ENCODE assay signal across 11 cellular contexts in genomic region chr7:66697451-66698438, GRCh38. TPM values are rescaled to one million over a fixed set of nuclear protein-coding genes. Genes with fewer than 3 reads are reported as not detected.
A peak's percentile ranks its signal among the peaks of the same experiment; 100 is the strongest.
DNase-seq lines count a peak whose midpoint lies in the region; ATAC-seq, FAIRE-seq and TF ChIP-seq lines count a peak whose summit lies in the region.
"Had no signal": no experiment of that assay in that cellular context is flagged by ENCODE, and none has a peak within 500 bp of the region (broad histone marks: within the 10 kb centered on the region; RNA-seq: fewer than 3 reads in every experiment).

No MANE protein-coding gene starts in this region.

- H3K36me3 ChIP-seq in tibial nerve = peaks cover 0 to 19% (median 0%) of the 10 kb centered on the region in 3 donors

- FAIRE-seq in GM12891 (lab: Jason Lieb, UNC) = no peak
- FAIRE-seq: small intestine had no signal

- no peak overlapping the region for H3K4me3 ChIP-seq in dorsolateral prefrontal cortex
- H3K4me3 ChIP-seq in tibial nerve = no peak overlapping the region
- H3K4me3 ChIP-seq: upper lobe of left lung had no signal

- H3K27me3 ChIP-seq in dorsolateral prefrontal cortex = no peaks in the 10 kb centered on the region
- H3K27me3 ChIP-seq in tibial nerve = no peaks in the 10 kb centered on the region
- H3K27me3 ChIP-seq: upper lobe of left lung had no signal

- no peaks in the 10 kb centered on the region for H3K9me3 ChIP-seq in tibial nerve
- H3K9me3 ChIP-seq: upper lobe of left lung had no signal

- TF ChIP-seq CTCF in dorsolateral prefrontal cortex (IDR thresholded peaks at IDR 0.05 in 54 of 56, conservative IDR thresholded peaks at IDR 0.05 in 2 of 56; ENCODE audit: low read depth in 1 of 56, partially characterized antibody in 56 of 56) (no peak), tibial nerve (IDR thresholded peaks at IDR 0.05) (no peak)

- H3K27ac ChIP-seq in dorsolateral prefrontal cortex (peak overlapping the region in 39 of 59 donors; percentile 3 to 76 (median 51)), tibial nerve (peak overlapping the region in 1 of 4 donors; percentile 26)
- H3K27ac ChIP-seq: upper lobe of left lung had no signal

- intact Hi-C loops in dorsolateral prefrontal cortex (cut with DNase I) = no loop called here

- 25 to 34% methylated on average over 16 to 20 of the region's 20 CpGs for WGBS in tibial nerve, 2 donors

- TF ChIP-seq POLR2A in tibial nerve (IDR thresholded peaks at IDR 0.05) (no peak), GM12891 (IDR thresholded peaks at IDR 0.05; ENCODE audit: low read depth, low read length) (no peak)

- ATAC-seq in GM19395 (IDR thresholded peaks at IDR 0.05; ENCODE audit: unreplicated experiment) (no peak), HG03378 (IDR thresholded peaks at IDR 0.05; ENCODE audit: unreplicated experiment) (no peak)

- DNase-seq in AG08395 (ENCODE audit: low spot score) (peak; percentile 79), M059J (ENCODE audit: low read depth) (peak; percentile 88), dorsolateral prefrontal cortex (peak in 7 of 10 donors; percentile 55 to 87 (median 80)), middle frontal gyrus (ENCODE audit: extremely low spot score, low spot score) (peak; percentile 29), tibial nerve (ENCODE audit: low spot score in 2 of 2) (no peak), GM12891 (ENCODE audit: insufficient read length, low spot score) (no peak)
- DNase-seq: CD4-positive, CD25-positive, alpha-beta regulatory T cell; small intestine; upper lobe of left lung had no signal

- no peak for TF ChIP-seq EP300 in tibial nerve (IDR thresholded peaks at IDR 0.05)

- H3K4me1 ChIP-seq in tibial nerve = peaks cover 0 to 43% (median 6%) of the 10 kb centered on the region in 4 donors

TF ChIP-seq in GM12891, 5 proteins besides CTCF, POLR2A, EP300 and RAD21:
- TF ChIP-seq POU2F2 (IDR thresholded peaks at IDR 0.05; ENCODE audit: low read depth, low read length) (no peak), POLR2AphosphoS5 (IDR thresholded peaks at IDR 0.05; ENCODE audit: low read depth, low read length) (no peak), PAX5 (IDR thresholded peaks at IDR 0.05; ENCODE audit: insufficient read depth, low read length, severe bottlenecking) (no peak), SPI1 (IDR thresholded peaks at IDR 0.05; ENCODE audit: low read depth, low read length) (no peak), TAF1 (IDR thresholded peaks at IDR 0.05; ENCODE audit: low read depth, low read length) (no peak)

RNA-seq across cellular contexts. Expression of gene RABGEF1, which starts 42.8 kb away (rescaled TPM):
- total RNA-seq in M059J (2014; rRNA removed; shearing (Covaris generic)) = 32.6 and 41.6 TPM in 2 replicates
- total RNA-seq in dorsolateral prefrontal cortex (10 to 100 TPM; 30.2 to 59.5 (median 45.8) TPM), tibial nerve (10 to 100 TPM; 31.0 to 35.6 (median 34.5) TPM)
- 15.2 TPM for polyA plus RNA-seq in GM12891 (2012; ENCODE audit: low read depth, missing spikeins)

Comparison
In these comparisons a context has a peak if more than half of its experiments do, and no peak if none do; other contexts are left out.
1. DNase-seq: peak in AG08395 (single experiment), M059J (single experiment), dorsolateral prefrontal cortex (7 of 10) and middle frontal gyrus (single experiment); none in tibial nerve (0 of 2) and GM12891 (single experiment).